1 cellular context compared by ENCODE assay signal in the genomic region with DNA sequence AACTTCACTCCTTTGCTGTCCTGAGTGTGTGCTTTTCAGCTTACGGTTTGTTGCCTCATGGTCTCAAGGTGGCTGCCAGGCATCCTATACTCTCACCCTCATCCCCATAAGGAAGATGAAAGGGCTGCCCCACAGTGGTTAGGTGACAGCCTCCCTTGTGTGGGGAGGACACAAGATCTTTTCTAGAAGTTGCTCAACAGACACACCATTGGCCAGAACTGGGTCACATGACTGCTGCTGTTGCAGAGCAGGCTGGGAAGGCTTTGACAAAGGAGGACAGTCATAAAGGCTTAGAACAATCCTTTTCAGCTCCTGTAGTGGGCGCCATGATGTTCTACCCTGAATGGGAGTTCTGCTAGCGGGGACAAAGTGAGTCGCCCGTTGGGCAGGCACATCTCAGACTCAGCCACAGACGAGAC.
TF ChIP-seq lines count a peak whose summit lies in the region.

No MANE protein-coding gene starts in this region.

TF ChIP-seq in HepG2, 621 proteins besides CTCF, POLR2A, EP300 and RAD21 (continued from another document):
- TF ChIP-seq, protein P1, sequence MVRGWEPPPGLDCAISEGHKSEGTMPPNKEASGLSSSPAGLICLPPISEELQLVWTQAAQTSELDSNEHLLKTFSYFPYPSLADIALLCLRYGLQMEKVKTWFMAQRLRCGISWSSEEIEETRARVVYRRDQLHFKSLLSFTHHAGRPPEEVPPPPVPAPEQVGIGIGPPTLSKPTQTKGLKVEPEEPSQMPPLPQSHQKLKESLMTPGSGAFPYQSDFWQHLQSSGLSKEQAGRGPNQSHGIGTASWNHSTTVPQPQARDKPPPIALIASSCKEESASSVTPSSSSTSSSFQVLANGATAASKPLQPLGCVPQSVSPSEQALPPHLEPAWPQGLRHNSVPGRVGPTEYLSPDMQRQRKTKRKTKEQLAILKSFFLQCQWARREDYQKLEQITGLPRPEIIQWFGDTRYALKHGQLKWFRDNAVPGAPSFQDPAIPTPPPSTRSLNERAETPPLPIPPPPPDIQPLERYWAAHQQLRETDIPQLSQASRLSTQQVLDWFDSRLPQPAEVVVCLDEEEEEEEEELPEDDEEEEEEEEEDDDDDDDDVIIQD (CRISPR knock-in tag; IDR thresholded peaks at IDR 0.05; ENCODE audit: low read depth): peak; percentile 37; the same call in 1 of the 2 replicates
- TF ChIP-seq, protein P2, sequence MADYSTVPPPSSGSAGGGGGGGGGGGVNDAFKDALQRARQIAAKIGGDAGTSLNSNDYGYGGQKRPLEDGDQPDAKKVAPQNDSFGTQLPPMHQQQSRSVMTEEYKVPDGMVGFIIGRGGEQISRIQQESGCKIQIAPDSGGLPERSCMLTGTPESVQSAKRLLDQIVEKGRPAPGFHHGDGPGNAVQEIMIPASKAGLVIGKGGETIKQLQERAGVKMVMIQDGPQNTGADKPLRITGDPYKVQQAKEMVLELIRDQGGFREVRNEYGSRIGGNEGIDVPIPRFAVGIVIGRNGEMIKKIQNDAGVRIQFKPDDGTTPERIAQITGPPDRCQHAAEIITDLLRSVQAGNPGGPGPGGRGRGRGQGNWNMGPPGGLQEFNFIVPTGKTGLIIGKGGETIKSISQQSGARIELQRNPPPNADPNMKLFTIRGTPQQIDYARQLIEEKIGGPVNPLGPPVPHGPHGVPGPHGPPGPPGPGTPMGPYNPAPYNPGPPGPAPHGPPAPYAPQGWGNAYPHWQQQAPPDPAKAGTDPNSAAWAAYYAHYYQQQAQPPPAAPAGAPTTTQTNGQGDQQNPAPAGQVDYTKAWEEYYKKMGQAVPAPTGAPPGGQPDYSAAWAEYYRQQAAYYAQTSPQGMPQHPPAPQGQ (CRISPR knock-in tag; IDR thresholded peaks at IDR 0.05; ENCODE audit: borderline replicate concordance): no peak
- TF ChIP-seq RCOR2 (CRISPR knock-in tag; IDR thresholded peaks at IDR 0.05) (no peak), REPIN1 (CRISPR knock-in tag; IDR thresholded peaks at IDR 0.05; ENCODE audit: borderline replicate concordance, low read depth) (no peak)
TF ChIP-seq in HepG2: peak in this region for 24.
